25 cellular contexts compared by ENCODE assay signal in the genomic region with DNA sequence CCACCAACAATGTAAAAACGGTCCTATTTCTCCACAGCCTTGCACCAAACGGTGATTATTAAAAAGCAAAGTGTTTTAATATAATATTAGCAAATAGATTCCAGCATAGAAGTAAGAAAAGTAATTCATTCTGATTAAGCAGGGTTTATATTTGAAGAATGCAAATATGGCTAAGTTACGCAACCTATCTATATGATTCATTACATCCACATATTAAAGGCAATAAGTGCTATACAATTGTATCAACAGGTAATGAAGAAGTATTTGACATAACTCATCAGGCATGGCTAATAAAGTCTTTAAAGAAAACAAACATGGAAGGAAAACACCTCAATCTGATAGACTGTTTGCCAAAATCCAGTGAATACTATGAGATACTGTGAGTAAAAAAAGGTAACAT. TPM values are rescaled to one million over a fixed set of nuclear protein-coding genes. Genes with fewer than 3 reads are reported as not detected.
"Had no signal": no experiment of that assay in that cellular context is flagged by ENCODE, and none has a peak within 500 bp of the region (broad histone marks: within the 10 kb centered on the region; RNA-seq: fewer than 3 reads in every experiment).

No MANE protein-coding gene starts in this region.

- H3K27me3 ChIP-seq: neural progenitor cell, ovary, sigmoid colon, thyroid gland, upper lobe of left lung, vagina had no signal

- H2AFZ ChIP-seq: neural progenitor cell, parathyroid adenoma had no signal

- ATAC-seq: psoas muscle; right cardiac atrium; right lobe of liver; stimulated activated effector memory CD8-positive, alpha-beta T cell treated with anti-CD3 and anti-CD28 coated beads, Interleukin-12 subunit alpha, Interleukin-12 subunit beta, amount 100 ng/mL, for 72 hours; stimulated activated naive B cell treated with anti-CD40 and anti-IgM and Interleukin-4, amounts not matched to agents 10 μg/mL and 1 μg/mL and 100 μg/mL, for 72 hours had no signal

- H3K79me2 ChIP-seq: parathyroid adenoma had no signal

- H3K36me3 ChIP-seq: neural progenitor cell, ovary, right lobe of liver, sigmoid colon, stomach, thoracic aorta, thyroid gland, tibial nerve, upper lobe of left lung, vagina had no signal

- H3K9me3 ChIP-seq: ovary, psoas muscle, right lobe of liver, sigmoid colon, stomach, thoracic aorta, thyroid gland, tibial nerve, upper lobe of left lung, vagina had no signal

- H3K27ac ChIP-seq: neural progenitor cell, ovary, parathyroid adenoma, psoas muscle, right lobe of liver, sigmoid colon, stomach, thoracic aorta, thyroid gland, tibial nerve, upper lobe of left lung, vagina had no signal

- DNase-seq: occipital lobe; ovary; posterior cingulate gyrus; psoas muscle; right cardiac atrium; right lobe of liver; sigmoid colon; small intestine; stimulated activated CD4-positive, alpha-beta T cell treated with anti-CD3 and anti-CD28 coated beads, Interleukin-15, amount 100 ng/mL, for 24 hours; stimulated activated CD4-positive, alpha-beta T cell treated with anti-CD3 and anti-CD28 coated beads, Interleukin-2, amount 100 ng/mL, for 24 hours; stimulated activated CD4-positive, alpha-beta T cell treated with anti-CD3 and anti-CD28 coated beads, Interleukin-2, amount 100 ng/mL, for 48 hours; stimulated activated CD4-positive, alpha-beta T cell treated with anti-CD3 and anti-CD28 coated beads, Interleukin-4, amount 100 ng/mL, for 24 hours; stimulated activated naive B cell treated with anti-CD40 and anti-IgM and Interleukin-4, amounts not matched to agents 10 μg/mL and 1 μg/mL and 100 μg/mL, for 72 hours; stimulated activated naive CD4-positive, alpha-beta T cell treated with Interleukin-2 at 50 U/mL for 16 hours; stomach; thyroid gland; trophoblast cell; upper lobe of left lung had no signal

- H3K4me1 ChIP-seq: parathyroid adenoma, right lobe of liver, sigmoid colon, stomach, thyroid gland, tibial nerve, upper lobe of left lung, vagina had no signal

- FAIRE-seq: small intestine, urothelium cell line had no signal

- H3K4me3 ChIP-seq: neural progenitor cell, ovary, psoas muscle, right lobe of liver, sigmoid colon, stomach, thoracic aorta, thyroid gland, tibial nerve, upper lobe of left lung, vagina had no signal

- H3K4me2 ChIP-seq: neural progenitor cell had no signal

- H3K9ac ChIP-seq: neural progenitor cell, parathyroid adenoma had no signal

RNA-seq across cellular contexts. Expression of a gene that starts 29.0 kb away (rescaled TPM):
- total RNA-seq: thyroid gland had no signal
- polyA plus RNA-seq: sigmoid colon, stomach had no signal
